ENCODE assay signal across 22 cellular contexts in the genomic region with DNA sequence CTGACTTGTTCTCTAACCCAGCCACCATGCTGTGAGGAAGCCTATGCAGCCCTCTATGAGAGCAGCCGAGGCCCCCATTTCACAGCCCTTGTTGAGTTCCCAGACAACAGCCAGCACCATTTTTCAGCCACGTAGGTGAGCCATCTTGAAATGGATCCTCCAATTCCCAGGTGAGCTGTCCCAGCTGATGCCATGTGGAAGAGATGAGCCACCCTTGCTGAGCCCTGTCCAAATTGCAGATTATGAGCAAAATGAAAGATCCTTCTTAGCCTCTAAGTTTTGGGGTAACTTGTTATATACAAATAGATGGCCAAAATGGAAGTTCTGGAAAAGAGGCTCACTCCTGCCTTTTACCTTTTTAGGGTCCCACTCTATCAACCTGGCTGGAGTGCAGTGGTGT. TPM values are rescaled to one million over a fixed set of nuclear protein-coding genes. Genes with fewer than 3 reads are reported as not detected.
DNase-seq lines count a peak whose midpoint lies in the region; ATAC-seq, FAIRE-seq and TF ChIP-seq lines count a peak whose summit lies in the region.
"Had no signal": no experiment of that assay in that cellular context is flagged by ENCODE, and none has a peak within 500 bp of the region (broad histone marks: within the 10 kb centered on the region; RNA-seq: fewer than 3 reads in every experiment).

No MANE protein-coding gene starts in this region.

- POLR2A ChIA-PET in HepG2 (lab: Yijun Ruan, JAX) (interaction anchor here (3.4 kb wide), 1 partner anchor 11 kb away, joined by 20 read pairs; no protein-coding TSS in a partner anchor), H1 (lab: Charles Lee; ENCODE audit: partially characterized antibody) (no interaction called here)

- in situ Hi-C loops in HepG2 (cut with HindIII; ENCODE audit: extremely low pct_ligation_motif_present, low pct_unique_long_range_greater_than_20kb), result no loop called here

- H3K23me2 ChIP-seq in H1 (ENCODE audit: low read depth, low read length), result 0 out of 2 replicates have a peak, but pooled peaks cover 1% of the 10 kb centered on the region

- TF ChIP-seq CTCF in HepG2 (CRISPR knock-in tag; IDR thresholded peaks at IDR 0.05), result no peak
- TF ChIP-seq CTCF in right lobe of liver (IDR thresholded peaks at IDR 0.05), result no peak
- no peak for TF ChIP-seq CTCF in H1 (IDR thresholded peaks at IDR 0.05; ENCODE audit: control extremely low read depth in 1 of 3, insufficient read depth in 1 of 3, low read depth in 1 of 3, low read length in 3 of 3)
- no peak for TF ChIP-seq CTCF in osteoblast (IDR thresholded peaks at IDR 0.05; ENCODE audit: extremely low read depth, low read depth, low read length)
- TF ChIP-seq CTCF in left lung (IDR thresholded peaks at IDR 0.05), result no peak

- no peak overlapping the region for H2BK15ac ChIP-seq in H1 (ENCODE audit: low read length)

- WGBS in HepG2 (ENCODE audit: low lambda C conversion rate), result 50% methylated on average over 2 of the region's 2 CpGs
- 67% methylated on average over 1 of the region's 2 CpGs for WGBS in right lobe of liver (ENCODE audit: insufficient coverage, low coverage, low lambda C conversion rate, missing lambda C conversion rate)
- WGBS in H1 (ENCODE audit: extremely low coverage in 1 of 2, insufficient coverage in 1 of 2, insufficient read length in 1 of 2, insufficient replicate concordance in 2 of 2, low coverage in 1 of 2, low lambda C conversion rate in 2 of 2, missing lambda C conversion rate in 1 of 2), 2 experiments, result 83% methylated on average over 2 of the region's 2 CpGs; no CpG with 5 or more reads in 1 of the 2 experiments

- no peak for TF ChIP-seq RAD21 in HepG2 (CRISPR knock-in tag; IDR thresholded peaks at IDR 0.05)
- TF ChIP-seq RAD21 in H1 (IDR thresholded peaks at IDR 0.05 in 1 of 2, conservative IDR thresholded peaks at IDR 0.05 in 1 of 2; ENCODE audit: low read depth in 2 of 2, low read length in 2 of 2), result no peak

- no peaks in the 10 kb centered on the region for H3K79me2 ChIP-seq in HepG2 (ENCODE audit: insufficient read depth, low read length)
- H3K79me2 ChIP-seq in H1 (ENCODE audit: control insufficient read depth in 1 of 2, insufficient read depth in 2 of 2, low read length in 2 of 2), result no peaks in the 10 kb centered on the region
- no peaks in the 10 kb centered on the region for H3K79me2 ChIP-seq in osteoblast (ENCODE audit: insufficient read depth, low read length)

- H2AK5ac ChIP-seq in H1 (ENCODE audit: low read depth, low read length), result no peak overlapping the region

- FAIRE-seq in HepG2 (lab: Jason Lieb, UNC) (no peak), H1 (lab: Jason Lieb, UNC) (no peak)
- FAIRE-seq: GM12878, GM19239, HTR-8/SVneo had no signal

- H3K27me3 ChIP-seq in HepG2 (ENCODE audit: control insufficient read depth in 1 of 2, insufficient read depth in 2 of 2, low read length in 2 of 2) (peaks cover 5 to 27% of the 10 kb centered on the region in 2 experiments; a peak in 4 of 5 replicates), right lobe of liver (no peaks in the 10 kb centered on the region), H1 (replicated peaks in 1 of 4; ENCODE audit: control insufficient read depth in 3 of 4, extremely low read depth in 1 of 4, insufficient read depth in 3 of 4, low read length in 3 of 4) (no peaks in the 10 kb centered on the region), osteoblast (ENCODE audit: insufficient read depth, low read length) (no peaks in the 10 kb centered on the region), left lung (no peaks in the 10 kb centered on the region)

- H2BK120ac ChIP-seq in H1 (replicated peaks; ENCODE audit: low read depth, low read length), result no peak overlapping the region

- H4K91ac ChIP-seq in H1 (replicated peaks; ENCODE audit: insufficient read length, low read length), result no peak overlapping the region

- H3K27ac ChIP-seq in HepG2 (ENCODE audit: extremely low read length, insufficient read depth, low read length) (no peak overlapping the region), right lobe of liver (no peak overlapping the region), H1 (ENCODE audit: low read depth, low read length) (no peak overlapping the region), osteoblast (ENCODE audit: low read depth, low read length) (no peak overlapping the region), left lung (no peak overlapping the region)
- H3K27ac ChIP-seq: GM23248 had no signal

- H3K18ac ChIP-seq in H1 (ENCODE audit: extremely low read depth, low read length), result no peak overlapping the region

- BruUV-seq in HepG2 (replicated peaks; lab: Mats Ljungman, UMichigan), result no TSS peak

- no peak overlapping the region for H3K4me2 ChIP-seq in HepG2 (ENCODE audit: low read depth, low read length)
- H3K4me2 ChIP-seq in H1 (ENCODE audit: insufficient read depth in 1 of 2, low read depth in 2 of 2, low read length in 2 of 2), result no peak overlapping the region
- H3K4me2 ChIP-seq in osteoblast (ENCODE audit: insufficient read depth, low read length), result no peak overlapping the region

- no peak overlapping the region for H3K14ac ChIP-seq in H1 (ENCODE audit: insufficient read length)

- no peak overlapping the region for H2BK20ac ChIP-seq in H1 (ENCODE audit: low read length)

- no peak overlapping the region for H2BK5ac ChIP-seq in H1 (ENCODE audit: low read depth, low read length)

- DNase-seq in HepG2 (ENCODE audit: low spot score), result no peak
- no peak for DNase-seq in right lobe of liver
- no peak for DNase-seq in H1 (ENCODE audit: low read depth in 1 of 2, low spot score in 2 of 2)
- peak; percentile 18 for DNase-seq in osteoblast (ENCODE audit: insufficient read length, low spot score, missing footprints)
- no peak for DNase-seq in left lung
- no peak for DNase-seq in NCI-H187 treated with DMSO at 0.1 percent for 48 hours (lab: John Stamatoyannopoulos, UW)
- DNase-seq: 8988T; C1 segment of cervical spinal cord; CD4-positive, CD25-positive, alpha-beta regulatory T cell; CD8-positive, alpha-beta memory T cell; COR-L47; DMS 273 treated with DMSO at 0.1 percent for 48 hours; DMS53; DND-41; EL; GM23248; H7 had no signal

- H3K23ac ChIP-seq in H1 (ENCODE audit: insufficient read length), result no peak overlapping the region

- no peak overlapping the region for H3K56ac ChIP-seq in H1 (replicated peaks; ENCODE audit: insufficient read length, low read depth, low read length)

- TF ChIP-seq EP300 in HepG2 (IDR thresholded peaks at IDR 0.05; ENCODE audit: low read depth in 2 of 2, low read length in 2 of 2) (no peak), HepG2 (CRISPR knock-in tag; IDR thresholded peaks at IDR 0.05; ENCODE audit: borderline replicate concordance) (no peak), H1 (IDR thresholded peaks at IDR 0.05; ENCODE audit: borderline replicate concordance in 1 of 2, low read depth in 2 of 2, low read length in 2 of 2) (no peak)

- no peak overlapping the region for H2BK12ac ChIP-seq in H1 (ENCODE audit: low read depth, low read length)

- H3K4ac ChIP-seq in H1 (replicated peaks; ENCODE audit: insufficient read length, low read depth, low read length), result no peak overlapping the region

- H3K9me3 ChIP-seq in HepG2 (ENCODE audit: low read length), result peaks cover 18% of the 10 kb centered on the region
- no peaks in the 10 kb centered on the region for H3K9me3 ChIP-seq in right lobe of liver
- H3K9me3 ChIP-seq in H1 (ENCODE audit: insufficient read depth in 2 of 2, low read depth in 1 of 2, low read length in 1 of 2), result peaks cover 10 to 15% of the 10 kb centered on the region in 2 experiments; a peak in 3 of 4 replicates
- H3K9me3 ChIP-seq in osteoblast (ENCODE audit: low read depth, low read length), result peaks cover 10% of the 10 kb centered on the region
- H3K9me3 ChIP-seq in left lung, result peaks cover 2 to 21% of the 10 kb centered on the region in 2 donors

- H3K36me3 ChIP-seq in HepG2 (replicated peaks in 1 of 2; ENCODE audit: control insufficient read depth in 1 of 2, insufficient read depth in 2 of 2, low read length in 2 of 2), result no peaks in the 10 kb centered on the region
- H3K36me3 ChIP-seq in right lobe of liver, result no peaks in the 10 kb centered on the region
- H3K36me3 ChIP-seq in H1 (ENCODE audit: control insufficient read depth in 2 of 4, insufficient read depth in 4 of 4, low read length in 3 of 4), result no peaks in the 10 kb centered on the region
- no peaks in the 10 kb centered on the region for H3K36me3 ChIP-seq in osteoblast (ENCODE audit: insufficient read depth, low read length)
- no peaks in the 10 kb centered on the region for H3K36me3 ChIP-seq in left lung

- no peak for ATAC-seq in HepG2
- ATAC-seq in right lobe of liver, result no peak
- ATAC-seq in GM18873 (IDR thresholded peaks at IDR 0.05; ENCODE audit: low FRiP score, unreplicated experiment), result no peak
- no peak for ATAC-seq in left lung
- ATAC-seq: GM12878, HCT116 had no signal

- H3K79me1 ChIP-seq in H1 (ENCODE audit: low read depth, low read length), result no peaks in the 10 kb centered on the region

- peaks cover 47% of the 10 kb centered on the region for H3K4me1 ChIP-seq in HepG2 (ENCODE audit: insufficient read depth, low read length)
- no peaks in the 10 kb centered on the region for H3K4me1 ChIP-seq in right lobe of liver
- peaks cover 0 to 4% (median under 1%) of the 10 kb centered on the region in 4 experiments; a peak in 2 of 7 replicates for H3K4me1 ChIP-seq in H1 (replicated peaks in 1 of 4; ENCODE audit: control insufficient read depth in 3 of 4, insufficient read depth in 4 of 4, low read length in 3 of 4)
- peaks cover 5% of the 10 kb centered on the region for H3K4me1 ChIP-seq in osteoblast (ENCODE audit: insufficient read depth, low read length)
- H3K4me1 ChIP-seq in left lung, result no peaks in the 10 kb centered on the region

- H3K9ac ChIP-seq in HepG2 (ENCODE audit: insufficient read depth, low read depth, low read length) (no peak overlapping the region), H1 (replicated peaks in 1 of 4; ENCODE audit: extremely low read depth in 1 of 4, low read depth in 3 of 4, low read length in 3 of 4) (no peak overlapping the region)
- H3K9ac ChIP-seq: GM23248 had no signal

- no peak overlapping the region for H3K4me3 ChIP-seq in HepG2 (replicated peaks in 1 of 3; ENCODE audit: insufficient read depth in 1 of 3, low read depth in 2 of 3, low read length in 3 of 3)
- H3K4me3 ChIP-seq in right lobe of liver, result no peak overlapping the region
- H3K4me3 ChIP-seq in H1 (ENCODE audit: extremely low read depth in 1 of 4, insufficient read depth in 2 of 4, low read depth in 3 of 4, low read length in 4 of 4), result no peak overlapping the region
- H3K4me3 ChIP-seq in osteoblast (ENCODE audit: insufficient read depth, low read length), result no peak overlapping the region
- no peak overlapping the region for H3K4me3 ChIP-seq in left lung
- H3K4me3 ChIP-seq: GM12878, GM23248 had no signal

- no peak overlapping the region for H4K5ac ChIP-seq in H1 (ENCODE audit: insufficient read length, low read depth, low read length)

- no peak for TF ChIP-seq POLR2A in HepG2 (IDR thresholded peaks at IDR 0.05; ENCODE audit: insufficient read depth in 1 of 2, low read depth in 2 of 2, low read length in 2 of 2)
- no peak for TF ChIP-seq POLR2A in right lobe of liver (IDR thresholded peaks at IDR 0.05)
- TF ChIP-seq POLR2A in H1 (IDR thresholded peaks at IDR 0.05; ENCODE audit: control extremely low read depth in 1 of 2, low read depth in 2 of 2, low read length in 2 of 2), result no peak

- CTCF ChIA-PET in HepG2 (lab: Yijun Ruan, JAX; ENCODE audit: low intra/inter-chr PET ratio, low total read pairs) (no interaction called here), H1 (lab: Charles Lee; ENCODE audit: partially characterized antibody) (interaction anchor here (0.6 to 3.9 kb wide), 5 partner anchors 16 to 94 kb away, joined by 3 to 18 read pairs (median 4); no protein-coding TSS in a partner anchor)

- no peak overlapping the region for H4K8ac ChIP-seq in H1 (ENCODE audit: extremely low read depth, insufficient read depth, low read length)

- H4K20me1 ChIP-seq in HepG2 (ENCODE audit: insufficient read depth, low read length), result no peaks in the 10 kb centered on the region
- H4K20me1 ChIP-seq in H1 (replicated peaks in 1 of 2; ENCODE audit: control insufficient read depth in 1 of 2, insufficient read depth in 2 of 2, low read length in 2 of 2), result no peaks in the 10 kb centered on the region
- no peaks in the 10 kb centered on the region for H4K20me1 ChIP-seq in osteoblast (ENCODE audit: insufficient read depth, low read length)

- H2AFZ ChIP-seq in HepG2 (ENCODE audit: low read length), result no peak overlapping the region
- no peak overlapping the region for H2AFZ ChIP-seq in H1 (ENCODE audit: low read length)
- no peak overlapping the region for H2AFZ ChIP-seq in osteoblast (ENCODE audit: low read length)
- H2AFZ ChIP-seq: GM23248 had no signal

- intact Hi-C loops in HepG2 (cut with micrococcal nuclease; ENCODE audit: unreplicated experiment) (no loop called here), right lobe of liver (cut with DNase I) (no loop called here), left lung (cut with DNase I) (no loop called here)

RNA-seq across cellular contexts. Expression of a gene that starts 25.7 kb away (rescaled TPM):
- total RNA-seq in HepG2 (2016; rRNA removed; fragmentation: Illumina TruSeq; extraction: Trizol), result 2.2 and 3.8 TPM in 2 replicates
- 1.4 and 1.7 TPM in 2 replicates for total RNA-seq in HepG2 (2016; cell fraction: cytosol; rRNA removed; fragmentation: Illumina TruSeq; extraction: Trizol; ENCODE audit: low read depth)
- 1.7 and 3.9 TPM in 2 replicates for total RNA-seq in HepG2 (2016; cell fraction: insoluble cytoplasmic fraction; rRNA removed; fragmentation: Illumina TruSeq; extraction: Trizol)
- total RNA-seq in HepG2 (2016; cell fraction: membrane; rRNA removed; fragmentation: Illumina TruSeq; extraction: Trizol), result 3.3 and 3.4 TPM in 2 replicates
- total RNA-seq in HepG2 (2016; cell fraction: nucleus; rRNA removed; fragmentation: Illumina TruSeq; extraction: Trizol), result 6.3 and 8.0 TPM in 2 replicates
- 8.5 and 11.7 TPM in 2 replicates for polyA plus RNA-seq in HepG2 (2011; rRNA removed)
- 8.0 and 12.6 TPM in 2 replicates for polyA plus RNA-seq in HepG2 (2011; cell fraction: cytosol; rRNA removed)
- 10.4 and 13.8 TPM in 2 replicates for polyA plus RNA-seq in HepG2 (2011; cell fraction: nucleus; rRNA removed)
- polyA plus RNA-seq in HepG2 (2012), result 25.0 and 33.2 TPM in 2 replicates
- polyA plus RNA-seq in HepG2 (2016; cell fraction: cytosol; fragmentation: Illumina TruSeq; extraction: Trizol; ENCODE audit: low read depth), result 3.0 and 3.2 TPM in 2 replicates
- polyA plus RNA-seq in HepG2 (2016; cell fraction: insoluble cytoplasmic fraction; fragmentation: Illumina TruSeq; extraction: Trizol; ENCODE audit: low read depth), result 3.9 and 5.4 TPM in 2 replicates
- 4.0 and 5.0 TPM in 2 replicates for polyA plus RNA-seq in HepG2 (2016; cell fraction: membrane; fragmentation: Illumina TruSeq; extraction: Trizol; ENCODE audit: low read depth)
- 18.4 and 18.6 TPM in 2 replicates for polyA plus RNA-seq in HepG2 (2016; cell fraction: nucleus; fragmentation: Illumina TruSeq; extraction: Trizol; ENCODE audit: insufficient read depth, low read depth)
- 10.0 and 25.5 TPM in 2 replicates for polyA minus RNA-seq in HepG2 (2011; rRNA and poly(A)+ RNA removed; ENCODE audit: low replicate concordance)
- 11.5 and 14.6 TPM in 2 replicates for polyA minus RNA-seq in HepG2 (2011; cell fraction: cytosol; rRNA and poly(A)+ RNA removed)
- polyA minus RNA-seq in HepG2 (2011; cell fraction: nucleus; rRNA and poly(A)+ RNA removed), result 4.2 and 6.2 TPM in 2 replicates
- total RNA-seq in right lobe of liver, result 10 to 100 TPM; 18.9 to 36.1 (median 26.7) TPM
- total RNA-seq in H1 (2021; fragmentation: NEBNext Ultra II Directional; extraction: Animal tissue kit (Norgen Biotek cat#: 25700)), result 42.7 and 43.3 TPM in 2 replicates
- 18.2 and 21.5 TPM in 2 replicates for polyA plus RNA-seq in H1 (2011; rRNA removed)
- polyA plus RNA-seq in H1 (2011; cell fraction: cytosol; rRNA removed), result 13.1 TPM
- polyA plus RNA-seq in H1 (2011; cell fraction: nucleus; rRNA removed), result 14.3 TPM
- polyA plus RNA-seq in H1 (2012, experiment 1 of 2), result 37.1 to 40.2 TPM (median 38.3 TPM) in 4 replicates
- polyA plus RNA-seq in H1 (2012, experiment 2 of 2), result 38.8 TPM
- polyA plus RNA-seq in H1 (2013, experiment 1 of 2), result 36.5 TPM
- 47.3 TPM for polyA plus RNA-seq in H1 (2013, experiment 2 of 2)
- 12.9 and 16.2 TPM in 2 replicates for polyA minus RNA-seq in H1 (2011; rRNA and poly(A)+ RNA removed)
- polyA minus RNA-seq in H1 (2011; cell fraction: cytosol; rRNA and poly(A)+ RNA removed), result 14.9 TPM
- polyA minus RNA-seq in H1 (2011; cell fraction: nucleus; rRNA and poly(A)+ RNA removed), result 9.5 TPM
- 164 and 171 TPM in 2 replicates for total RNA-seq in osteoblast
- 100 to 1,000 TPM; 196 to 313 TPM for total RNA-seq in left lung

RNA-seq across cellular contexts. Expression of a gene that starts 28.9 kb away (rescaled TPM):
- total RNA-seq in HepG2 (2016; rRNA removed; fragmentation: Illumina TruSeq; extraction: Trizol), result 116 and 332 TPM in 2 replicates
- 62.3 and 63.4 TPM in 2 replicates for total RNA-seq in HepG2 (2016; cell fraction: cytosol; rRNA removed; fragmentation: Illumina TruSeq; extraction: Trizol; ENCODE audit: low read depth)
- total RNA-seq in HepG2 (2016; cell fraction: insoluble cytoplasmic fraction; rRNA removed; fragmentation: Illumina TruSeq; extraction: Trizol), result 116 and 342 TPM in 2 replicates
- 57.6 and 60.1 TPM in 2 replicates for total RNA-seq in HepG2 (2016; cell fraction: membrane; rRNA removed; fragmentation: Illumina TruSeq; extraction: Trizol)
- total RNA-seq in HepG2 (2016; cell fraction: nucleus; rRNA removed; fragmentation: Illumina TruSeq; extraction: Trizol), result 311 and 384 TPM in 2 replicates
- 137 and 185 TPM in 2 replicates for polyA plus RNA-seq in HepG2 (2011; rRNA removed)
- polyA plus RNA-seq in HepG2 (2011; cell fraction: cytosol; rRNA removed), result 89.4 and 111 TPM in 2 replicates
- polyA plus RNA-seq in HepG2 (2011; cell fraction: nucleus; rRNA removed), result 667 and 704 TPM in 2 replicates
- 341 and 458 TPM in 2 replicates for polyA plus RNA-seq in HepG2 (2012)
- polyA plus RNA-seq in HepG2 (2016; cell fraction: cytosol; fragmentation: Illumina TruSeq; extraction: Trizol; ENCODE audit: low read depth), result 36.8 and 37.2 TPM in 2 replicates
- 103 and 140 TPM in 2 replicates for polyA plus RNA-seq in HepG2 (2016; cell fraction: insoluble cytoplasmic fraction; fragmentation: Illumina TruSeq; extraction: Trizol; ENCODE audit: low read depth)
- 41.5 and 48.5 TPM in 2 replicates for polyA plus RNA-seq in HepG2 (2016; cell fraction: membrane; fragmentation: Illumina TruSeq; extraction: Trizol; ENCODE audit: low read depth)
- 669 and 711 TPM in 2 replicates for polyA plus RNA-seq in HepG2 (2016; cell fraction: nucleus; fragmentation: Illumina TruSeq; extraction: Trizol; ENCODE audit: insufficient read depth, low read depth)
- polyA minus RNA-seq in HepG2 (2011; rRNA and poly(A)+ RNA removed; ENCODE audit: low replicate concordance), result 165 and 565 TPM in 2 replicates
- polyA minus RNA-seq in HepG2 (2011; cell fraction: cytosol; rRNA and poly(A)+ RNA removed), result 316 and 377 TPM in 2 replicates
- 112 and 148 TPM in 2 replicates for polyA minus RNA-seq in HepG2 (2011; cell fraction: nucleus; rRNA and poly(A)+ RNA removed)
- 100 to 1,000 TPM in 4 of 6 experiments, 10 to 100 TPM in 2; 82.8 to 257 (median 121) TPM for total RNA-seq in right lobe of liver
- total RNA-seq in H1 (2021; fragmentation: NEBNext Ultra II Directional; extraction: Animal tissue kit (Norgen Biotek cat#: 25700)), result 53.8 and 56.1 TPM in 2 replicates
- polyA plus RNA-seq in H1 (2011; rRNA removed), result 61.6 and 87.5 TPM in 2 replicates
- polyA plus RNA-seq in H1 (2011; cell fraction: cytosol; rRNA removed), result 27.3 TPM
- polyA plus RNA-seq in H1 (2011; cell fraction: nucleus; rRNA removed), result 94.7 TPM
- polyA plus RNA-seq in H1 (2012, experiment 1 of 2), result 60.4 to 89.3 TPM (median 80.4 TPM) in 4 replicates
- polyA plus RNA-seq in H1 (2012, experiment 2 of 2), result 91.4 TPM
- polyA plus RNA-seq in H1 (2013, experiment 1 of 2), result 75.5 TPM
- 60.2 TPM for polyA plus RNA-seq in H1 (2013, experiment 2 of 2)
- 39.2 and 40.3 TPM in 2 replicates for polyA minus RNA-seq in H1 (2011; rRNA and poly(A)+ RNA removed)
- polyA minus RNA-seq in H1 (2011; cell fraction: cytosol; rRNA and poly(A)+ RNA removed), result 57.8 TPM
- 38.8 TPM for polyA minus RNA-seq in H1 (2011; cell fraction: nucleus; rRNA and poly(A)+ RNA removed)
- 388 and 457 TPM in 2 replicates for total RNA-seq in osteoblast
- total RNA-seq in left lung, result 100 to 1,000 TPM; 379 to 688 TPM

RNA-seq across cellular contexts. Expression of a gene that starts 47.9 kb away (rescaled TPM):
- not detected in 2 replicates for total RNA-seq in HepG2 (2016; rRNA removed; fragmentation: Illumina TruSeq; extraction: Trizol)
- total RNA-seq in HepG2 (2016; cell fraction: cytosol; rRNA removed; fragmentation: Illumina TruSeq; extraction: Trizol; ENCODE audit: low read depth), result not detected in 2 replicates
- total RNA-seq in HepG2 (2016; cell fraction: insoluble cytoplasmic fraction; rRNA removed; fragmentation: Illumina TruSeq; extraction: Trizol), result 0.06 TPM in 1 of 2 replicates, not detected in the other
- not detected in 2 replicates for total RNA-seq in HepG2 (2016; cell fraction: membrane; rRNA removed; fragmentation: Illumina TruSeq; extraction: Trizol)
- not detected in 2 replicates for total RNA-seq in HepG2 (2016; cell fraction: nucleus; rRNA removed; fragmentation: Illumina TruSeq; extraction: Trizol)
- not detected in 2 replicates for polyA plus RNA-seq in HepG2 (2011; rRNA removed)
- polyA plus RNA-seq in HepG2 (2011; cell fraction: cytosol; rRNA removed), result not detected in 2 replicates
- polyA plus RNA-seq in HepG2 (2011; cell fraction: nucleus; rRNA removed), result 0.14 and 0.31 TPM in 2 replicates
- polyA plus RNA-seq in HepG2 (2012), result 0.07 and 0.13 TPM in 2 replicates
- not detected in 2 replicates for polyA plus RNA-seq in HepG2 (2016; cell fraction: cytosol; fragmentation: Illumina TruSeq; extraction: Trizol; ENCODE audit: low read depth)
- polyA plus RNA-seq in HepG2 (2016; cell fraction: insoluble cytoplasmic fraction; fragmentation: Illumina TruSeq; extraction: Trizol; ENCODE audit: low read depth), result not detected in 2 replicates
- not detected in 2 replicates for polyA plus RNA-seq in HepG2 (2016; cell fraction: membrane; fragmentation: Illumina TruSeq; extraction: Trizol; ENCODE audit: low read depth)
- not detected in 2 replicates for polyA plus RNA-seq in HepG2 (2016; cell fraction: nucleus; fragmentation: Illumina TruSeq; extraction: Trizol; ENCODE audit: insufficient read depth, low read depth)
- 1.2 TPM in 1 of 2 replicates, not detected in the other for polyA minus RNA-seq in HepG2 (2011; rRNA and poly(A)+ RNA removed; ENCODE audit: low replicate concordance)
- polyA minus RNA-seq in HepG2 (2011; cell fraction: cytosol; rRNA and poly(A)+ RNA removed), result not detected in 2 replicates
- 1.5 and 1.6 TPM in 2 replicates for polyA minus RNA-seq in HepG2 (2011; cell fraction: nucleus; rRNA and poly(A)+ RNA removed)
- total RNA-seq in right lobe of liver, result 1 to 10 TPM in 1 of 6 experiments, under 1 TPM in 5; 0.19 to 1.0 (median 0.53) TPM
- total RNA-seq in H1 (2021; fragmentation: NEBNext Ultra II Directional; extraction: Animal tissue kit (Norgen Biotek cat#: 25700)), result 1.4 and 2.0 TPM in 2 replicates
- 0.05 and 0.06 TPM in 2 replicates for polyA plus RNA-seq in H1 (2011; rRNA removed)
- 0.04 TPM for polyA plus RNA-seq in H1 (2011; cell fraction: cytosol; rRNA removed)
- 0.29 TPM for polyA plus RNA-seq in H1 (2011; cell fraction: nucleus; rRNA removed)
- polyA plus RNA-seq in H1 (2012, experiment 1 of 2), result 0.28 to 0.64 TPM (median 0.46 TPM) in 4 replicates
- 0.10 TPM for polyA plus RNA-seq in H1 (2012, experiment 2 of 2)
- 0.14 TPM for polyA plus RNA-seq in H1 (2013, experiment 1 of 2)
- polyA plus RNA-seq in H1 (2013, experiment 2 of 2), result 0.07 TPM
- 0.41 and 0.82 TPM in 2 replicates for polyA minus RNA-seq in H1 (2011; rRNA and poly(A)+ RNA removed)
- polyA minus RNA-seq in H1 (2011; cell fraction: cytosol; rRNA and poly(A)+ RNA removed), result 0.51 TPM
- polyA minus RNA-seq in H1 (2011; cell fraction: nucleus; rRNA and poly(A)+ RNA removed), result 1.1 TPM
- total RNA-seq in osteoblast, result 2.5 and 5.3 TPM in 2 replicates
- total RNA-seq in left lung, result 1 to 10 TPM; 1.6 to 6.6 TPM
- total RNA-seq: CD8-positive, alpha-beta memory T cell; GM12878 had no signal
- polyA plus RNA-seq: CD8-positive, alpha-beta memory T cell; GM12878 had no signal

RNA-seq across cellular contexts. Expression of a gene that starts 58.7 kb away (rescaled TPM):
- total RNA-seq in HepG2 (2016; rRNA removed; fragmentation: Illumina TruSeq; extraction: Trizol), result 24.9 and 34.1 TPM in 2 replicates
- 4.7 and 7.2 TPM in 2 replicates for total RNA-seq in HepG2 (2016; cell fraction: cytosol; rRNA removed; fragmentation: Illumina TruSeq; extraction: Trizol; ENCODE audit: low read depth)
- total RNA-seq in HepG2 (2016; cell fraction: insoluble cytoplasmic fraction; rRNA removed; fragmentation: Illumina TruSeq; extraction: Trizol), result 22.7 and 35.6 TPM in 2 replicates
- total RNA-seq in HepG2 (2016; cell fraction: membrane; rRNA removed; fragmentation: Illumina TruSeq; extraction: Trizol), result 18.3 and 22.7 TPM in 2 replicates
- total RNA-seq in HepG2 (2016; cell fraction: nucleus; rRNA removed; fragmentation: Illumina TruSeq; extraction: Trizol), result 34.4 and 36.1 TPM in 2 replicates
- 42.1 and 42.6 TPM in 2 replicates for polyA plus RNA-seq in HepG2 (2011; rRNA removed)
- polyA plus RNA-seq in HepG2 (2011; cell fraction: cytosol; rRNA removed), result 32.0 and 42.2 TPM in 2 replicates
- polyA plus RNA-seq in HepG2 (2011; cell fraction: nucleus; rRNA removed), result 39.8 and 43.1 TPM in 2 replicates
- 25.0 and 32.7 TPM in 2 replicates for polyA plus RNA-seq in HepG2 (2012)
- 5.6 TPM in 2 replicates for polyA plus RNA-seq in HepG2 (2016; cell fraction: cytosol; fragmentation: Illumina TruSeq; extraction: Trizol; ENCODE audit: low read depth)
- polyA plus RNA-seq in HepG2 (2016; cell fraction: insoluble cytoplasmic fraction; fragmentation: Illumina TruSeq; extraction: Trizol; ENCODE audit: low read depth), result 23.0 and 24.4 TPM in 2 replicates
- polyA plus RNA-seq in HepG2 (2016; cell fraction: membrane; fragmentation: Illumina TruSeq; extraction: Trizol; ENCODE audit: low read depth), result 13.8 and 16.2 TPM in 2 replicates
- 44.9 and 45.4 TPM in 2 replicates for polyA plus RNA-seq in HepG2 (2016; cell fraction: nucleus; fragmentation: Illumina TruSeq; extraction: Trizol; ENCODE audit: insufficient read depth, low read depth)
- polyA minus RNA-seq in HepG2 (2011; rRNA and poly(A)+ RNA removed; ENCODE audit: low replicate concordance), result 46.8 and 73.3 TPM in 2 replicates
- 34.5 and 40.3 TPM in 2 replicates for polyA minus RNA-seq in HepG2 (2011; cell fraction: cytosol; rRNA and poly(A)+ RNA removed)
- polyA minus RNA-seq in HepG2 (2011; cell fraction: nucleus; rRNA and poly(A)+ RNA removed), result 27.8 and 31.3 TPM in 2 replicates
- total RNA-seq in right lobe of liver, result 10 to 100 TPM; 15.6 to 26.3 (median 18.7) TPM
- 30.7 and 32.6 TPM in 2 replicates for total RNA-seq in H1 (2021; fragmentation: NEBNext Ultra II Directional; extraction: Animal tissue kit (Norgen Biotek cat#: 25700))
- polyA plus RNA-seq in H1 (2011; rRNA removed), result 23.0 and 28.3 TPM in 2 replicates
- polyA plus RNA-seq in H1 (2011; cell fraction: cytosol; rRNA removed), result 19.0 TPM
- polyA plus RNA-seq in H1 (2011; cell fraction: nucleus; rRNA removed), result 28.5 TPM
- 19.2 to 24.9 TPM (median 22.0 TPM) in 4 replicates for polyA plus RNA-seq in H1 (2012, experiment 1 of 2)
- 28.3 TPM for polyA plus RNA-seq in H1 (2012, experiment 2 of 2)
- polyA plus RNA-seq in H1 (2013, experiment 1 of 2), result 21.6 TPM
- 24.5 TPM for polyA plus RNA-seq in H1 (2013, experiment 2 of 2)
- polyA minus RNA-seq in H1 (2011; rRNA and poly(A)+ RNA removed), result 23.3 and 23.8 TPM in 2 replicates
- polyA minus RNA-seq in H1 (2011; cell fraction: cytosol; rRNA and poly(A)+ RNA removed), result 28.7 TPM
- 13.1 TPM for polyA minus RNA-seq in H1 (2011; cell fraction: nucleus; rRNA and poly(A)+ RNA removed)
- 49.2 and 51.3 TPM in 2 replicates for total RNA-seq in osteoblast
- total RNA-seq in left lung, result 10 to 100 TPM; 57.2 to 69.0 TPM
